In the genomic region with DNA sequence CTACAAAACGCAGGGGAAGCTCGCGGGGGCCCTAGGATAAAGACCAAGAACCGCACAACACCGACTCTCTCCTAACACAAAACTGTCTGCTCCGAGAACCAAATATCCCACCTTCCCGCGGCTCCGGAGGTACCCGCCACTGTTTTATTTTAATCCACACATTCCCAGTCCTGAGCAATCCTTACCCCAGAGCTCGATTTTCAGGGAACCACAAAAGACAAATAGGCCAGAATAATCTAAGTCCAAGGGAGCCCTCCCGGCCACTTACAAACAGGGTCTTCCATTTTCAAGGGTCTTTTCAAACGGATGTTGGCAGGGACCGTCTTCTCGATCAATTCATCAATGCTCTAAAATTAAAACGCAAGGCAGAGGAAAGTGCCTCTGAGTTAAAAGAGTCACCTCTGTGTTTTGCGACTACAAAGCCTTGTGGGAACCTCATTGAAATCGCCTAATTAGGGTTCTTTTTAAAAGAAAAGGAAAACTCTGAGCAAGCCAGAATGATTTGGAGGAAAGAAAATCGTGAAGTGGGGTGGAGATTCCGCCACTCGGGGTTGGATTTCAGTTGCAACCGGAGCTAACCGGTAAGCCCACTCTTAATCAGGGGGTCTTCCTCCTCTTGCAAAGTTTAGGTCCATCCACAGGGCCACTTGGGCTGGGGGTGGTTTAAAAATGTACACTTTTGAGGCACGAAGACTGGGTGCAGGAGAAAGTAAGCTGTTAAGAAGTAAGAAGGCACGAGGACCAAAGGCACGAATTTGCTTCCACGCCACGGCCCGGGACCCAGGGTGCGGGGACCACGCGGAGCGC, we compare ENCODE assay signal across 9 cellular contexts. TPM values are rescaled to one million over a fixed set of nuclear protein-coding genes. Genes with fewer than 3 reads are reported as not detected.
A peak's percentile ranks its signal among the peaks of the same experiment; 100 is the strongest.
DNase-seq lines count a peak whose midpoint lies in the region; ATAC-seq, FAIRE-seq and TF ChIP-seq lines count a peak whose summit lies in the region.
"Had no signal": no experiment of that assay in that cellular context is flagged by ENCODE, and none has a peak within 500 bp of the region (broad histone marks: within the 10 kb centered on the region; RNA-seq: fewer than 3 reads in every experiment).

No MANE protein-coding gene starts in this region.

- peaks cover 78% of the 10 kb centered on the region for H3K27me3 Mint-ChIP-seq in T-helper 1 cell treated with Interleukin-12 subunit alpha and Interleukin-12 subunit beta and Interleukin-4 antibody, amounts not matched to agents 30 μg/mL and 1 μg/mL, for 36 hours (ENCODE audit: low read depth)
- H3K27me3 Mint-ChIP-seq in glutamatergic neuron (ENCODE audit: unreplicated experiment) = peaks cover 10% of the 10 kb centered on the region

- H3K4me3 ChIP-seq in gastrocnemius medialis = peak overlapping the region; percentile 53 to 65 (median 59)
- H3K4me3 ChIP-seq in small intestine (ENCODE audit: low read depth in 1 of 2, low read length in 2 of 2) = peak overlapping the region in 1 of 2 donors; percentile 56

- H3K36me3 ChIP-seq in gastrocnemius medialis (no peaks in the 10 kb centered on the region), small intestine (ENCODE audit: control insufficient read depth in 2 of 2, insufficient read depth in 2 of 2, low read length in 2 of 2) (no peaks in the 10 kb centered on the region)

- H3K4me3 Mint-ChIP-seq in T-helper 1 cell treated with Interleukin-12 subunit alpha and Interleukin-12 subunit beta and Interleukin-4 antibody, amounts not matched to agents 30 μg/mL and 1 μg/mL, for 36 hours = peak overlapping the region; percentile 62
- H3K4me3 Mint-ChIP-seq in glutamatergic neuron (ENCODE audit: unreplicated experiment) = peak overlapping the region; percentile 91

- in situ Hi-C loops in gastrocnemius medialis (cut with MboI; ENCODE audit: low sequenced_read_pairs in 4 of 4) = no loop called here

- H3K4me1 ChIP-seq in gastrocnemius medialis (peaks cover 10 to 13% of the 10 kb centered on the region in 2 donors), small intestine (ENCODE audit: control insufficient read depth in 2 of 2, insufficient read depth in 1 of 2, low read depth in 1 of 2, low read length in 1 of 2) (peaks cover 0 to 3% of the 10 kb centered on the region in 2 donors)

- TF ChIP-seq POLR2A in gastrocnemius medialis (IDR thresholded peaks at IDR 0.05) = no peak

- no peaks in the 10 kb centered on the region for H3K9me3 Mint-ChIP-seq in T-helper 1 cell treated with Interleukin-12 subunit alpha and Interleukin-12 subunit beta and Interleukin-4 antibody, amounts not matched to agents 30 μg/mL and 1 μg/mL, for 36 hours
- H3K9me3 Mint-ChIP-seq in glutamatergic neuron (ENCODE audit: unreplicated experiment) = peaks cover 6% of the 10 kb centered on the region

- H3K9me3 ChIP-seq in gastrocnemius medialis = no peaks in the 10 kb centered on the region
- no peaks in the 10 kb centered on the region for H3K9me3 ChIP-seq in small intestine (ENCODE audit: control insufficient read depth, low read depth)

- DNase-seq in GM19238 (ENCODE audit: insufficient read length, low spot score) (peak; percentile 41), glutamatergic neuron (no peak), gastrocnemius medialis (no peak), cortex of kidney (lab: John Stamatoyannopoulos, UW) (no peak), small intestine (no peak)
- DNase-seq: NCI-H2171 treated with DMSO at 0.1 percent for 48 hours had no signal

- 5 to 26% (median 18%) methylated on average over 32 to 33 of the region's 33 CpGs for WGBS in small intestine, 3 donors

- no peak overlapping the region for H3K27ac ChIP-seq in gastrocnemius medialis
- no peak overlapping the region for H3K27ac ChIP-seq in small intestine (ENCODE audit: low read depth in 1 of 2, low read length in 1 of 2)

- H3K36me3 Mint-ChIP-seq in T-helper 1 cell treated with Interleukin-12 subunit alpha and Interleukin-12 subunit beta and Interleukin-4 antibody, amounts not matched to agents 30 μg/mL and 1 μg/mL, for 36 hours (ENCODE audit: low read depth) = no peaks in the 10 kb centered on the region
- H3K36me3 Mint-ChIP-seq in glutamatergic neuron (ENCODE audit: unreplicated experiment) = no peaks in the 10 kb centered on the region

- peaks cover 14% of the 10 kb centered on the region for H3K4me1 Mint-ChIP-seq in T-helper 1 cell treated with Interleukin-12 subunit alpha and Interleukin-12 subunit beta and Interleukin-4 antibody, amounts not matched to agents 30 μg/mL and 1 μg/mL, for 36 hours (ENCODE audit: low read depth)
- H3K4me1 Mint-ChIP-seq in glutamatergic neuron (ENCODE audit: low read depth, unreplicated experiment) = peaks cover 8% of the 10 kb centered on the region

- ATAC-seq in gastrocnemius medialis (no peak), esophagus mucosa (no peak), GM21717 (IDR thresholded peaks at IDR 0.05; ENCODE audit: unreplicated experiment) (no peak)

- FAIRE-seq in small intestine (lab: Jason Lieb, UNC) = no peak

- intact Hi-C loops in gastrocnemius medialis (cut with DNase I; ENCODE audit: low total_unique reads) = no loop called here

- H3K27me3 ChIP-seq in gastrocnemius medialis = peaks cover 0 to 22% (median 12%) of the 10 kb centered on the region in 3 donors
- H3K27me3 ChIP-seq in small intestine (ENCODE audit: control insufficient read depth in 2 of 2, insufficient read depth in 2 of 2, low read length in 2 of 2) = peaks cover 7 to 19% of the 10 kb centered on the region in 2 donors

- H3K27ac Mint-ChIP-seq in T-helper 1 cell treated with Interleukin-12 subunit alpha and Interleukin-12 subunit beta and Interleukin-4 antibody, amounts not matched to agents 30 μg/mL and 1 μg/mL, for 36 hours = no peak overlapping the region
- peak overlapping the region; percentile 75 for H3K27ac Mint-ChIP-seq in glutamatergic neuron (ENCODE audit: unreplicated experiment)

- no peak for TF ChIP-seq CTCF in glutamatergic neuron (IDR thresholded peaks at IDR 0.05; ENCODE audit: partially characterized antibody, unreplicated experiment)
- no peak for TF ChIP-seq CTCF in gastrocnemius medialis (IDR thresholded peaks at IDR 0.05 in 4 of 5, conservative IDR thresholded peaks at IDR 0.05 in 1 of 5)

RNA-seq across cellular contexts. Expression of a gene that starts 1.0 kb away (rescaled TPM):
- 42.9 TPM for total RNA-seq in glutamatergic neuron (ENCODE audit: unreplicated experiment)
- under 1 TPM; 0.31 to 1.00 (median 0.47) TPM for total RNA-seq in gastrocnemius medialis
- 28.3 TPM for total RNA-seq in esophagus mucosa
- polyA plus RNA-seq in small intestine = under 1 TPM in 2 of 3 donors, not detected in 1; 0.63 to 0.81 TPM

Comparison
In these comparisons a context has a peak if more than half of its experiments do, and no peak if none do; other contexts are left out.
1. RNA of a gene that starts 1.0 kb away (total RNA-seq): 42.9 TPM in glutamatergic neuron (single experiment) and 28.3 TPM in esophagus mucosa (single experiment); 0.31 to 1.00 TPM in gastrocnemius medialis; every median in the first group is over 10 times any median in the second.